In genomic region chr4:121953860-121954259, GRCh38 we compare ENCODE assay signal across 28 cellular contexts. TPM values are rescaled to one million over a fixed set of nuclear protein-coding genes. Genes with fewer than 3 reads are reported as not detected.
"Had no signal": no experiment of that assay in that cellular context is flagged by ENCODE, and none has a peak within 500 bp of the region (broad histone marks: within the 10 kb centered on the region; RNA-seq: fewer than 3 reads in every experiment).

No MANE protein-coding gene starts in this region.

- H3K4me3 ChIP-seq: coronary artery, esophagus squamous epithelium, gastrocnemius medialis, heart right ventricle, left lung, lower lobe of right lung, mucosa of descending colon had no signal

- H3K9me3 ChIP-seq: esophagus squamous epithelium, gastrocnemius medialis, heart right ventricle, left lung, lower lobe of right lung had no signal

- H3K27ac ChIP-seq: coronary artery, epithelial cell of prostate, esophagus squamous epithelium, gastrocnemius medialis, heart right ventricle, left lung, lower lobe of right lung had no signal

- DNase-seq: effector CD8-positive, alpha-beta T cell; effector memory CD8-positive, alpha-beta T cell; endodermal cell; erythroblast; esophagus squamous epithelium; foreskin fibroblast; foreskin melanocyte; gastrocnemius medialis; glutamatergic neuron; head of caudate nucleus; heart right ventricle; hippocampal formation; left cardiac atrium; left lung; left ventricle myocardium superior; lower lobe of right lung; mesenchymal stem cell; mucosa of descending colon; naive B cell; naive thymus-derived CD8-positive, alpha-beta T cell had no signal

- FAIRE-seq: endometrium, islet of Langerhans, keratinocyte had no signal

- ATAC-seq: effector memory CD8-positive, alpha-beta T cell; esophagus mucosa; gastrocnemius medialis; heart right ventricle; left cardiac atrium; left lung; left ventricle myocardium superior; lower lobe of right lung; mucosa of descending colon; naive thymus-derived CD8-positive, alpha-beta T cell had no signal

- H3K36me3 ChIP-seq: esophagus squamous epithelium, gastrocnemius medialis, heart right ventricle, left lung, lower lobe of right lung had no signal

RNA-seq across cellular contexts. Expression of gene TRPC3, which starts 2.0 kb away (rescaled TPM):
- total RNA-seq: esophagus mucosa; kidney epithelial cell; lung microvascular endothelial cell; naive thymus-derived CD8-positive, alpha-beta T cell had no signal
- polyA plus RNA-seq: keratinocyte had no signal
